In the genomic region with DNA sequence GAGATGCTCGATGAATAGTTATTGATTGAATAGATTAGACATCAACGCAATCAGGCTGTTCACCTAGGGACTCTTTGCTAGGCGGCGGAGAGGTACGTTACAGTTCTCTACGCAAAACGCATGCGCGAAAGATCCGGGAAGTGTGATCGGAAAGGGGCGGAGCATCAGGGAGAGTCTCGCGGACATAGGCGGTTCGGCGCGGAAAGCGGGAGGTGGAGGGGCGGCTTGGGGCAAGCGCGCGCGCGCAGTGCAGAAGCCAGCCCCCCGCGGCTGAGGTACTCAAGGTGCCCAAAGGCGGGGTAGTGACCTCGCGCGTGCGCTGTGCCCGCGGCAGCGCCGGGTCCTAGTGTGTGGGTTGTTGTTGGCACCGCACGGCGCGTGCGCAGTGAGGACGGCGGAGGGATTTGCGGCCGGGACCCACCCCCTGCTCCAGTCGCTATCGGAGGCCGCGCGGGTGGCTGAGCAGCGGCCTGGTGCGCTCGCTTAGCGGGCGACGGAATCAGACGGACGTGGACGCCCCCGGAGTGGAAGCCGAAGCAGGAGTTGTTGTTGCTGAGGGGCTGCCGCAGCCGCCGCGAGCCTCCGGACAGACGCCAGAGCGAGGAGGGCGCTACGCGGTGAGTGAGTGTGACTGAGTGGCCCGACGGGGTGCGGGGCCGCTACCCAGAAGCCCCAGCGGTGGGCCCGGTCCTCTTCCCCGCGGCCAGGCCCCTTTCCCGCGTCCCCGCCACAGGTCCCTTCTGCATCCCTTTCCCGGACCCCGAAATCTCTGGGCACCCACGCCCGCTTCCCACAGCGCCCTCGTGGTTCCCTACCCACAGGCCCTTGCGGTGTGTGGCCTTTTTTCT, we compare ENCODE assay signal across 1 cellular context.
A peak's percentile ranks its signal among the peaks of the same experiment; 100 is the strongest.
TF ChIP-seq lines count a peak whose summit lies in the region.

A gene with protein sequence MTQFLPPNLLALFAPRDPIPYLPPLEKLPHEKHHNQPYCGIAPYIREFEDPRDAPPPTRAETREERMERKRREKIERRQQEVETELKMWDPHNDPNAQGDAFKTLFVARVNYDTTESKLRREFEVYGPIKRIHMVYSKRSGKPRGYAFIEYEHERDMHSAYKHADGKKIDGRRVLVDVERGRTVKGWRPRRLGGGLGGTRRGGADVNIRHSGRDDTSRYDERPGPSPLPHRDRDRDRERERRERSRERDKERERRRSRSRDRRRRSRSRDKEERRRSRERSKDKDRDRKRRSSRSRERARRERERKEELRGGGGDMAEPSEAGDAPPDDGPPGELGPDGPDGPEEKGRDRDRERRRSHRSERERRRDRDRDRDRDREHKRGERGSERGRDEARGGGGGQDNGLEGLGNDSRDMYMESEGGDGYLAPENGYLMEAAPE (plus strand): TSS at position 432 of the 848 bp plus-strand sequence. CDS start 964 bp downstream, outside the sequence.

TF ChIP-seq in HEK293, 187 proteins besides CTCF, POLR2A, EP300 and RAD21 (continued from another document and continues in another):
- TF ChIP-seq, protein P1, sequence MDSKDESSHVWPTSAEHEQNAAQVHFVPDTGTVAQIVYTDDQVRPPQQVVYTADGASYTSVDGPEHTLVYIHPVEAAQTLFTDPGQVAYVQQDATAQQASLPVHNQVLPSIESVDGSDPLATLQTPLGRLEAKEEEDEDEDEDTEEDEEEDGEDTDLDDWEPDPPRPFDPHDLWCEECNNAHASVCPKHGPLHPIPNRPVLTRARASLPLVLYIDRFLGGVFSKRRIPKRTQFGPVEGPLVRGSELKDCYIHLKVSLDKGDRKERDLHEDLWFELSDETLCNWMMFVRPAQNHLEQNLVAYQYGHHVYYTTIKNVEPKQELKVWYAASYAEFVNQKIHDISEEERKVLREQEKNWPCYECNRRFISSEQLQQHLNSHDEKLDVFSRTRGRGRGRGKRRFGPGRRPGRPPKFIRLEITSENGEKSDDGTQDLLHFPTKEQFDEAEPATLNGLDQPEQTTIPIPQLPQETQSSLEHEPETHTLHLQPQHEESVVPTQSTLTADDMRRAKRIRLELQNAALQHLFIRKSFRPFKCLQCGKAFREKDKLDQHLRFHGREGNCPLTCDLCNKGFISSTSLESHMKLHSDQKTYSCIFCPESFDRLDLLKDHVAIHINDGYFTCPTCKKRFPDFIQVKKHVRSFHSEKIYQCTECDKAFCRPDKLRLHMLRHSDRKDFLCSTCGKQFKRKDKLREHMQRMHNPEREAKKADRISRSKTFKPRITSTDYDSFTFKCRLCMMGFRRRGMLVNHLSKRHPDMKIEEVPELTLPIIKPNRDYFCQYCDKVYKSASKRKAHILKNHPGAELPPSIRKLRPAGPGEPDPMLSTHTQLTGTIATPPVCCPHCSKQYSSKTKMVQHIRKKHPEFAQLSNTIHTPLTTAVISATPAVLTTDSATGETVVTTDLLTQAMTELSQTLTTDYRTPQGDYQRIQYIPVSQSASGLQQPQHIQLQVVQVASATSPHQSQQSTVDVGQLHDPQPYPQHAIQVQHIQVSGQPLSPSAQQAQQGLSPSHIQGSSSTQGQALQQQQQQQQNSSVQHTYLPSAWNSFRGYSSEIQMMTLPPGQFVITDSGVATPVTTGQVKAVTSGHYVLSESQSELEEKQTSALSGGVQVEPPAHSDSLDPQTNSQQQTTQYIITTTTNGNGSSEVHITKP (tag by site-specific recombination; IDR thresholded peaks at IDR 0.05), result peak; percentile 69
- TF ChIP-seq ZXDB (tag by site-specific recombination; IDR thresholded peaks at IDR 0.05), result peak; percentile 99
- TF ChIP-seq, protein P2, sequence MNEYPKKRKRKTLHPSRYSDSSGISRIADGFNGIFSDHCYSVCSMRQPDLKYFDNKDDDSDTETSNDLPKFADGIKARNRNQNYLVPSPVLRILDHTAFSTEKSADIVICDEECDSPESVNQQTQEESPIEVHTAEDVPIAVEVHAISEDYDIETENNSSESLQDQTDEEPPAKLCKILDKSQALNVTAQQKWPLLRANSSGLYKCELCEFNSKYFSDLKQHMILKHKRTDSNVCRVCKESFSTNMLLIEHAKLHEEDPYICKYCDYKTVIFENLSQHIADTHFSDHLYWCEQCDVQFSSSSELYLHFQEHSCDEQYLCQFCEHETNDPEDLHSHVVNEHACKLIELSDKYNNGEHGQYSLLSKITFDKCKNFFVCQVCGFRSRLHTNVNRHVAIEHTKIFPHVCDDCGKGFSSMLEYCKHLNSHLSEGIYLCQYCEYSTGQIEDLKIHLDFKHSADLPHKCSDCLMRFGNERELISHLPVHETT (tag by site-specific recombination; IDR thresholded peaks at IDR 0.05), result no peak
- TF ChIP-seq ZNF776 (tag by site-specific recombination; IDR thresholded peaks at IDR 0.05; ENCODE audit: borderline replicate concordance), result no peak
- peak; percentile 44 for TF ChIP-seq FEZF1 (tag by site-specific recombination; IDR thresholded peaks at IDR 0.05)
- TF ChIP-seq ZBTB8A (tag by site-specific recombination; IDR thresholded peaks at IDR 0.05), result peak; percentile 65
- no peak for TF ChIP-seq HOXC10 (CRISPR knock-in tag; IDR thresholded peaks at IDR 0.05)
- TF ChIP-seq, protein P3, sequence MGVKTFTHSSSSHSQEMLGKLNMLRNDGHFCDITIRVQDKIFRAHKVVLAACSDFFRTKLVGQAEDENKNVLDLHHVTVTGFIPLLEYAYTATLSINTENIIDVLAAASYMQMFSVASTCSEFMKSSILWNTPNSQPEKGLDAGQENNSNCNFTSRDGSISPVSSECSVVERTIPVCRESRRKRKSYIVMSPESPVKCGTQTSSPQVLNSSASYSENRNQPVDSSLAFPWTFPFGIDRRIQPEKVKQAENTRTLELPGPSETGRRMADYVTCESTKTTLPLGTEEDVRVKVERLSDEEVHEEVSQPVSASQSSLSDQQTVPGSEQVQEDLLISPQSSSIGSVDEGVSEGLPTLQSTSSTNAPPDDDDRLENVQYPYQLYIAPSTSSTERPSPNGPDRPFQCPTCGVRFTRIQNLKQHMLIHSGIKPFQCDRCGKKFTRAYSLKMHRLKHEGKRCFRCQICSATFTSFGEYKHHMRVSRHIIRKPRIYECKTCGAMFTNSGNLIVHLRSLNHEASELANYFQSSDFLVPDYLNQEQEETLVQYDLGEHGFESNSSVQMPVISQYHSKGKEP (tag by site-specific recombination; IDR thresholded peaks at IDR 0.05), result no peak
- TF ChIP-seq, protein P4, sequence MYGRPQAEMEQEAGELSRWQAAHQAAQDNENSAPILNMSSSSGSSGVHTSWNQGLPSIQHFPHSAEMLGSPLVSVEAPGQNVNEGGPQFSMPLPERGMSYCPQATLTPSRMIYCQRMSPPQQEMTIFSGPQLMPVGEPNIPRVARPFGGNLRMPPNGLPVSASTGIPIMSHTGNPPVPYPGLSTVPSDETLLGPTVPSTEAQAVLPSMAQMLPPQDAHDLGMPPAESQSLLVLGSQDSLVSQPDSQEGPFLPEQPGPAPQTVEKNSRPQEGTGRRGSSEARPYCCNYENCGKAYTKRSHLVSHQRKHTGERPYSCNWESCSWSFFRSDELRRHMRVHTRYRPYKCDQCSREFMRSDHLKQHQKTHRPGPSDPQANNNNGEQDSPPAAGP (tag by site-specific recombination; IDR thresholded peaks at IDR 0.05), result peak; percentile 90; the same call in 1 of the 2 replicates
- TF ChIP-seq, protein P5, sequence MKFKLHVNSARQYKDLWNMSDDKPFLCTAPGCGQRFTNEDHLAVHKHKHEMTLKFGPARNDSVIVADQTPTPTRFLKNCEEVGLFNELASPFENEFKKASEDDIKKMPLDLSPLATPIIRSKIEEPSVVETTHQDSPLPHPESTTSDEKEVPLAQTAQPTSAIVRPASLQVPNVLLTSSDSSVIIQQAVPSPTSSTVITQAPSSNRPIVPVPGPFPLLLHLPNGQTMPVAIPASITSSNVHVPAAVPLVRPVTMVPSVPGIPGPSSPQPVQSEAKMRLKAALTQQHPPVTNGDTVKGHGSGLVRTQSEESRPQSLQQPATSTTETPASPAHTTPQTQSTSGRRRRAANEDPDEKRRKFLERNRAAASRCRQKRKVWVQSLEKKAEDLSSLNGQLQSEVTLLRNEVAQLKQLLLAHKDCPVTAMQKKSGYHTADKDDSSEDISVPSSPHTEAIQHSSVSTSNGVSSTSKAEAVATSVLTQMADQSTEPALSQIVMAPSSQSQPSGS (tag by site-specific recombination; IDR thresholded peaks at IDR 0.05; ENCODE audit: low read depth), result no peak
- TF ChIP-seq IKZF3 (tag by site-specific recombination; IDR thresholded peaks at IDR 0.05), result no peak
- TF ChIP-seq, protein P6, sequence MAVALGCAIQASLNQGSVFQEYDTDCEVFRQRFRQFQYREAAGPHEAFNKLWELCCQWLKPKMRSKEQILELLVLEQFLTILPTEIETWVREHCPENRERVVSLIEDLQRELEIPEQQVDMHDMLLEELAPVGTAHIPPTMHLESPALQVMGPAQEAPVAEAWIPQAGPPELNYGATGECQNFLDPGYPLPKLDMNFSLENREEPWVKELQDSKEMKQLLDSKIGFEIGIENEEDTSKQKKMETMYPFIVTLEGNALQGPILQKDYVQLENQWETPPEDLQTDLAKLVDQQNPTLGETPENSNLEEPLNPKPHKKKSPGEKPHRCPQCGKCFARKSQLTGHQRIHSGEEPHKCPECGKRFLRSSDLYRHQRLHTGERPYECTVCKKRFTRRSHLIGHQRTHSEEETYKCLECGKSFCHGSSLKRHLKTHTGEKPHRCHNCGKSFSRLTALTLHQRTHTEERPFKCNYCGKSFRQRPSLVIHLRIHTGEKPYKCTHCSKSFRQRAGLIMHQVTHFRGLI (tag by site-specific recombination; IDR thresholded peaks at IDR 0.05), result peak; percentile 62; the same call in 1 of the 2 replicates
- peak; percentile 86; the same call in 1 of the 2 replicates for TF ChIP-seq REPIN1 (tag by site-specific recombination; IDR thresholded peaks at IDR 0.05; ENCODE audit: low read depth)
- TF ChIP-seq ZSCAN30 (tag by site-specific recombination; IDR thresholded peaks at IDR 0.05), result peak; percentile 89
- TF ChIP-seq ZNF169 (tag by site-specific recombination; IDR thresholded peaks at IDR 0.05), result 0 out of 2 replicates have a peak, but pooled peaks have one; percentile 27
- 0 out of 2 replicates have a peak, but pooled peaks have one; percentile 85 for TF ChIP-seq ZNF785 (tag by site-specific recombination; IDR thresholded peaks at IDR 0.05)
- TF ChIP-seq, protein P7, sequence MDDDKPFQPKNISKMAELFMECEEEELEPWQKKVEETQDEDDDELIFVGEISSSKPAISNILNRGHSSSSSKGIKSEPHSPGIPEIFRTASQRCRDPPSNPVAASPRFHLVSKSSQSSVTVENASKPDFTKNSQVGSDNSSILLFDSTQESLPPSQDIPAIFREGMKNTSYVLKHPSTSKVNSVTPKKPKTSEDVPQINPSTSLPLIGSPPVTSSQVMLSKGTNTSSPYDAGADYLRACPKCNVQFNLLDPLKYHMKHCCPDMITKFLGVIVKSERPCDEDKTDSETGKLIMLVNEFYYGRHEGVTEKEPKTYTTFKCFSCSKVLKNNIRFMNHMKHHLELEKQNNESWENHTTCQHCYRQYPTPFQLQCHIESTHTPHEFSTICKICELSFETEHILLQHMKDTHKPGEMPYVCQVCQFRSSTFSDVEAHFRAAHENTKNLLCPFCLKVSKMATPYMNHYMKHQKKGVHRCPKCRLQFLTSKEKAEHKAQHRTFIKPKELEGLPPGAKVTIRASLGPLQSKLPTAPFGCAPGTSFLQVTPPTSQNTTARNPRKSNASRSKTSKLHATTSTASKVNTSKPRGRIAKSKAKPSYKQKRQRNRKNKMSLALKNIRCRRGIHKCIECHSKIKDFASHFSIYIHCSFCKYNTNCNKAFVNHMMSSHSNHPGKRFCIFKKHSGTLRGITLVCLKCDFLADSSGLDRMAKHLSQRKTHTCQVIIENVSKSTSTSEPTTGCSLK (tag by site-specific recombination; IDR thresholded peaks at IDR 0.05), result no peak
- TF ChIP-seq ZNF561 (tag by site-specific recombination; IDR thresholded peaks at IDR 0.05; ENCODE audit: borderline replicate concordance), result peak; percentile 17; the same call in 1 of the 2 replicates
- no peak; the same call in 1 of the 2 replicates for TF ChIP-seq ZNF654 (tag by site-specific recombination; IDR thresholded peaks at IDR 0.05; ENCODE audit: low read depth)
- TF ChIP-seq ZNF548 (tag by site-specific recombination; IDR thresholded peaks at IDR 0.05), result no peak
- no peak for TF ChIP-seq ZNF560 (tag by site-specific recombination; IDR thresholded peaks at IDR 0.05; ENCODE audit: borderline replicate concordance)
- TF ChIP-seq SCRT2 (tag by site-specific recombination; IDR thresholded peaks at IDR 0.05), result peak; percentile 82
- TF ChIP-seq, protein P8, sequence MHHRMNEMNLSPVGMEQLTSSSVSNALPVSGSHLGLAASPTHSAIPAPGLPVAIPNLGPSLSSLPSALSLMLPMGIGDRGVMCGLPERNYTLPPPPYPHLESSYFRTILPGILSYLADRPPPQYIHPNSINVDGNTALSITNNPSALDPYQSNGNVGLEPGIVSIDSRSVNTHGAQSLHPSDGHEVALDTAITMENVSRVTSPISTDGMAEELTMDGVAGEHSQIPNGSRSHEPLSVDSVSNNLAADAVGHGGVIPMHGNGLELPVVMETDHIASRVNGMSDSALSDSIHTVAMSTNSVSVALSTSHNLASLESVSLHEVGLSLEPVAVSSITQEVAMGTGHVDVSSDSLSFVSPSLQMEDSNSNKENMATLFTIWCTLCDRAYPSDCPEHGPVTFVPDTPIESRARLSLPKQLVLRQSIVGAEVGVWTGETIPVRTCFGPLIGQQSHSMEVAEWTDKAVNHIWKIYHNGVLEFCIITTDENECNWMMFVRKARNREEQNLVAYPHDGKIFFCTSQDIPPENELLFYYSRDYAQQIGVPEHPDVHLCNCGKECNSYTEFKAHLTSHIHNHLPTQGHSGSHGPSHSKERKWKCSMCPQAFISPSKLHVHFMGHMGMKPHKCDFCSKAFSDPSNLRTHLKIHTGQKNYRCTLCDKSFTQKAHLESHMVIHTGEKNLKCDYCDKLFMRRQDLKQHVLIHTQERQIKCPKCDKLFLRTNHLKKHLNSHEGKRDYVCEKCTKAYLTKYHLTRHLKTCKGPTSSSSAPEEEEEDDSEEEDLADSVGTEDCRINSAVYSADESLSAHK (tag by site-specific recombination; IDR thresholded peaks at IDR 0.05), result peak; percentile 59
- TF ChIP-seq GFI1B (tag by site-specific recombination; IDR thresholded peaks at IDR 0.05), result peak; percentile 27; the same call in 1 of the 2 replicates
- peak; percentile 46; the same call in 1 of the 2 replicates for TF ChIP-seq ZNF416 (tag by site-specific recombination; IDR thresholded peaks at IDR 0.05)
- peak; percentile 14; the same call in 1 of the 2 replicates for TF ChIP-seq ZNF664 (tag by site-specific recombination; IDR thresholded peaks at IDR 0.05)
- TF ChIP-seq, protein P9, sequence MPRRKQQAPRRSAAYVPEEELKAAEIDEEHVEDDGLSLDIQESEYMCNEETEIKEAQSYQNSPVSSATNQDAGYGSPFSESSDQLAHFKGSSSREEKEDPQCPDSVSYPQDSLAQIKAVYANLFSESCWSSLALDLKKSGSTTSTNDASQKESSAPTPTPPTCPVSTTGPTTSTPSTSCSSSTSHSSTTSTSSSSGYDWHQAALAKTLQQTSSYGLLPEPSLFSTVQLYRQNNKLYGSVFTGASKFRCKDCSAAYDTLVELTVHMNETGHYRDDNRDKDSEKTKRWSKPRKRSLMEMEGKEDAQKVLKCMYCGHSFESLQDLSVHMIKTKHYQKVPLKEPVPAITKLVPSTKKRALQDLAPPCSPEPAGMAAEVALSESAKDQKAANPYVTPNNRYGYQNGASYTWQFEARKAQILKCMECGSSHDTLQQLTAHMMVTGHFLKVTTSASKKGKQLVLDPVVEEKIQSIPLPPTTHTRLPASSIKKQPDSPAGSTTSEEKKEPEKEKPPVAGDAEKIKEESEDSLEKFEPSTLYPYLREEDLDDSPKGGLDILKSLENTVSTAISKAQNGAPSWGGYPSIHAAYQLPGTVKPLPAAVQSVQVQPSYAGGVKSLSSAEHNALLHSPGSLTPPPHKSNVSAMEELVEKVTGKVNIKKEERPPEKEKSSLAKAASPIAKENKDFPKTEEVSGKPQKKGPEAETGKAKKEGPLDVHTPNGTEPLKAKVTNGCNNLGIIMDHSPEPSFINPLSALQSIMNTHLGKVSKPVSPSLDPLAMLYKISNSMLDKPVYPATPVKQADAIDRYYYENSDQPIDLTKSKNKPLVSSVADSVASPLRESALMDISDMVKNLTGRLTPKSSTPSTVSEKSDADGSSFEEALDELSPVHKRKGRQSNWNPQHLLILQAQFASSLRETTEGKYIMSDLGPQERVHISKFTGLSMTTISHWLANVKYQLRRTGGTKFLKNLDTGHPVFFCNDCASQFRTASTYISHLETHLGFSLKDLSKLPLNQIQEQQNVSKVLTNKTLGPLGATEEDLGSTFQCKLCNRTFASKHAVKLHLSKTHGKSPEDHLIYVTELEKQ (tag by site-specific recombination; IDR thresholded peaks at IDR 0.05; ENCODE audit: borderline replicate concordance), result no peak
